ENCODE assay signal across 18 cellular contexts in genomic region chr19:38888876-38889275, GRCh38. TPM values are rescaled to one million over a fixed set of nuclear protein-coding genes. Genes with fewer than 3 reads are reported as not detected.
"Had no signal": no experiment of that assay in that cellular context is flagged by ENCODE, and none has a peak within 500 bp of the region (broad histone marks: within the 10 kb centered on the region; RNA-seq: fewer than 3 reads in every experiment).

No MANE protein-coding gene starts in this region.

- DNase-seq: effector memory CD8-positive, alpha-beta T cell; left colon; left ventricle myocardium superior; mesenchymal stem cell; naive B cell; small intestine; stimulated activated CD4-positive, alpha-beta T cell treated with anti-CD3 and anti-CD28 coated beads, Interleukin-2, amount 100 ng/mL, for 48 hours; stimulated activated naive CD4-positive, alpha-beta T cell treated with Interleukin-2 at 50 U/mL for 16 hours; thyroid gland had no signal

- H3K27ac Mint-ChIP-seq: nephron, type B pancreatic cell had no signal

- H3K36me3 Mint-ChIP-seq: naive B cell, type B pancreatic cell had no signal

- H3K9me3 ChIP-seq: esophagus muscularis mucosa, gastroesophageal sphincter, right atrium auricular region, thyroid gland had no signal

- H3K27me3 Mint-ChIP-seq: effector memory CD8-positive, alpha-beta T cell; naive B cell; type B pancreatic cell had no signal

- H3K4me3 ChIP-seq: esophagus muscularis mucosa, gastroesophageal sphincter, lung, right atrium auricular region, thyroid gland had no signal

- H3K4me3 Mint-ChIP-seq: effector memory CD8-positive, alpha-beta T cell; naive B cell; nephron; type B pancreatic cell had no signal

- ATAC-seq: effector memory CD8-positive, alpha-beta T cell; gastroesophageal sphincter; left colon; left ventricle myocardium superior had no signal

- H3K27ac ChIP-seq: epithelial cell of prostate, esophagus muscularis mucosa, gastroesophageal sphincter, thyroid gland had no signal

- H3K27me3 ChIP-seq: esophagus muscularis mucosa, gastroesophageal sphincter, right atrium auricular region, thyroid gland had no signal

RNA-seq across cellular contexts. Expression of gene RINL, which starts 10.8 kb away (rescaled TPM):
- total RNA-seq: osteocyte had no signal

RNA-seq across cellular contexts. Expression of gene CCER2, which starts 23.1 kb away (rescaled TPM):
- total RNA-seq: fibroblast of villous mesenchyme, left ventricle myocardium superior, right atrium auricular region had no signal
